ENCODE assay signal across 1 cellular context in the genomic region with DNA sequence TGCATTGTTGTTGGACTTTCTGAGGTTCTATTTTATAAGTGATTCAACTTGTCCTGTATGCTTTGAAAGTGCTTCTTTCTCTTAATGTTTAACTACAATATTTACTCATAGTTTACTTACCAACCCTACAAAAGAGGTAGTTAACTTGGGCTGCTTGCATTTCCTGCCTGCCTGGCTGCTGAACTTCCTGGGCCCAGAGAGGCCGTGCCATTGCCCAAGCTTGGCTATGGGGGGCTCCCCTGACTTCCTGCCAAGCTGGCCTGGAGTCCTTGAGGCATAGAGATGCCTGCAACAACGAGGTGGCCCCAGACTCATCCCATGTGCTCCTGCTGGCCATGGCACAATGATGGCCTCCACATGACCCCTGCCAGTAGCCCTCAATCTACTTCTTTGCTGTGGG.
TF ChIP-seq lines count a peak whose summit lies in the region.

No MANE protein-coding gene starts in this region.

TF ChIP-seq in GM12878, 131 proteins besides CTCF, POLR2A, EP300 and RAD21 (continued from another document):
- TF ChIP-seq, protein P1, sequence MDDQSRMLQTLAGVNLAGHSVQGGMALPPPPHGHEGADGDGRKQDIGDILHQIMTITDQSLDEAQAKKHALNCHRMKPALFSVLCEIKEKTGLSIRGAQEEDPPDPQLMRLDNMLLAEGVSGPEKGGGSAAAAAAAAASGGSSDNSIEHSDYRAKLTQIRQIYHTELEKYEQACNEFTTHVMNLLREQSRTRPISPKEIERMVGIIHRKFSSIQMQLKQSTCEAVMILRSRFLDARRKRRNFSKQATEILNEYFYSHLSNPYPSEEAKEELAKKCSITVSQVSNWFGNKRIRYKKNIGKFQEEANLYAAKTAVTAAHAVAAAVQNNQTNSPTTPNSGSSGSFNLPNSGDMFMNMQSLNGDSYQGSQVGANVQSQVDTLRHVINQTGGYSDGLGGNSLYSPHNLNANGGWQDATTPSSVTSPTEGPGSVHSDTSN (IDR thresholded peaks at IDR 0.05; ENCODE audit: insufficient replicate concordance, low read depth, low read length): no peak
- no peak for TF ChIP-seq ZNF622 (IDR thresholded peaks at IDR 0.05)
